22 cellular contexts compared by ENCODE assay signal in the genomic region with DNA sequence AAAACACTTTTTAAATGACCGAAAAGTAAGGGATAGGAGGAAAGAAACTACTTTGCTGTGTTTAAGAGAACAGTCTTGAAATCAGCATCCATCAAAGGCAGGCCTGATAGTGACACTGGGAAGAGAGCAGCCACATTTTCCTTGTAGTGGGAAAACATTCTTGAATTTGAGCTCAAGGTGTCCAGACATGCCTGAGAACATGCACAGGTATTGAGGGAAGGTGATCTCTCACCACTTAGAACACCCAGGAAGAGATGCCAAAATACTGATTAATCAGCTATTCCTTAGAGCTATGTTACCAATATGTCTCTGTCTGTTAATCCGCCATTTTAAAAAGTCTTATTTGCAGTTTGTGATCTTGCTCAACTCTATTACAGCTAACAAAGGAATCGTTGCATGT. TPM values are rescaled to one million over a fixed set of nuclear protein-coding genes. Genes with fewer than 3 reads are reported as not detected.
A peak's percentile ranks its signal among the peaks of the same experiment; 100 is the strongest.
DNase-seq lines count a peak whose midpoint lies in the region; ATAC-seq and TF ChIP-seq lines count a peak whose summit lies in the region.
"Had no signal": no experiment of that assay in that cellular context is flagged by ENCODE, and none has a peak within 500 bp of the region (broad histone marks: within the 10 kb centered on the region; RNA-seq: fewer than 3 reads in every experiment).

No MANE protein-coding gene starts in this region.

- H3K27ac Mint-ChIP-seq in activated CD4-positive, alpha-beta T cell treated with anti-CD3 and anti-CD28 coated beads, Interleukin-2, amount 10 ng/mL, durations not matched to agents 7 days and 5 days = peak overlapping the region; percentile 85
- H3K27ac Mint-ChIP-seq in activated naive CD8-positive, alpha-beta T cell treated with anti-CD3 and anti-CD28 coated beads, Interleukin-2, amount 10 ng/mL, durations not matched to agents 7 days and 5 days = peak overlapping the region; percentile 93
- peak overlapping the region; percentile 82 to 85 for H3K27ac Mint-ChIP-seq in natural killer cell
- H3K27ac Mint-ChIP-seq in stimulated activated naive B cell treated with anti-CD40 and anti-IgM and Interleukin-4, amounts not matched to agents 10 μg/mL and 1 μg/mL and 100 μg/mL, for 72 hours = no peak overlapping the region
- H3K27ac Mint-ChIP-seq: GM23338, nephron had no signal

- no peak for DNase-seq in activated CD4-positive, alpha-beta T cell treated with anti-CD3 and anti-CD28 coated beads, Interleukin-2, amount 10 ng/mL, durations not matched to agents 7 days and 5 days
- no peak for DNase-seq in activated CD4-positive, alpha-beta T cell treated with anti-CD3 and anti-CD28 coated beads, Interleukin-2, amount 50 U/mL, for 4 hours
- DNase-seq in activated naive CD8-positive, alpha-beta T cell treated with anti-CD3 and anti-CD28 coated beads, Interleukin-2, amount 10 ng/mL, durations not matched to agents 7 days and 5 days = no peak
- DNase-seq in natural killer cell = no peak
- no peak for DNase-seq in stimulated activated naive B cell treated with anti-CD40 and anti-IgM and Interleukin-4, amounts not matched to agents 10 μg/mL and 1 μg/mL and 100 μg/mL, for 72 hours
- DNase-seq: activated CD4-positive, alpha-beta T cell treated with anti-CD3 and anti-CD28 coated beads, Interleukin-2, amount 50 U/mL, for 48 hours; activated gamma-delta T cell; colonic mucosa; DMS53; foreskin fibroblast; hypothalamus; NCI-H1436 treated with DMSO at 0.1 percent for 48 hours; NCI-H748 treated with DMSO at 0.1 percent for 48 hours; stimulated activated CD8-positive, alpha-beta memory T cell treated with anti-CD3 and anti-CD28 coated beads, Interleukin-4, amount 100 ng/mL, for 48 hours; thyroid gland had no signal

- intact Hi-C loops in natural killer cell (cut with micrococcal nuclease) = loop anchor here (1.0 to 10.0 kb wide), 8 partner anchors 19 to 409 kb away; a partner anchor contains a TSS

- H3K9me3 Mint-ChIP-seq in activated CD4-positive, alpha-beta T cell treated with anti-CD3 and anti-CD28 coated beads, Interleukin-2, amount 10 ng/mL, durations not matched to agents 7 days and 5 days = no peaks in the 10 kb centered on the region
- H3K9me3 Mint-ChIP-seq in activated naive CD8-positive, alpha-beta T cell treated with anti-CD3 and anti-CD28 coated beads, Interleukin-2, amount 10 ng/mL, durations not matched to agents 7 days and 5 days = peaks cover 3% of the 10 kb centered on the region
- no peaks in the 10 kb centered on the region for H3K9me3 Mint-ChIP-seq in natural killer cell
- peaks cover 0 to 3% of the 10 kb centered on the region in 2 donors for H3K9me3 Mint-ChIP-seq in stimulated activated naive B cell treated with anti-CD40 and anti-IgM and Interleukin-4, amounts not matched to agents 10 μg/mL and 1 μg/mL and 100 μg/mL, for 72 hours
- H3K9me3 Mint-ChIP-seq: GM23338, nephron had no signal

- no peaks in the 10 kb centered on the region for H3K27me3 ChIP-seq in HUES48 (ENCODE audit: control insufficient read depth, insufficient read depth, low read length)
- H3K27me3 ChIP-seq: colonic mucosa, thyroid gland had no signal

- CTCF ChIA-PET in activated CD4-positive, alpha-beta T cell treated with anti-CD3 and anti-CD28 coated beads, Interleukin-2, amount 10 ng/mL, durations not matched to agents 7 days and 5 days (lab: Charles Lee) = interaction anchor here (1.0 to 1.9 kb wide), 8 partner anchors 10 to 120 kb away, joined by 3 to 8 read pairs (median 3); no protein-coding TSS in a partner anchor

- peaks cover 81% of the 10 kb centered on the region for H3K4me1 Mint-ChIP-seq in activated CD4-positive, alpha-beta T cell treated with anti-CD3 and anti-CD28 coated beads, Interleukin-2, amount 10 ng/mL, durations not matched to agents 7 days and 5 days
- H3K4me1 Mint-ChIP-seq in activated naive CD8-positive, alpha-beta T cell treated with anti-CD3 and anti-CD28 coated beads, Interleukin-2, amount 10 ng/mL, durations not matched to agents 7 days and 5 days = peaks cover 66% of the 10 kb centered on the region
- peaks cover 67 to 68% of the 10 kb centered on the region in 2 donors for H3K4me1 Mint-ChIP-seq in natural killer cell
- peaks cover 30 to 52% of the 10 kb centered on the region in 2 donors for H3K4me1 Mint-ChIP-seq in stimulated activated naive B cell treated with anti-CD40 and anti-IgM and Interleukin-4, amounts not matched to agents 10 μg/mL and 1 μg/mL and 100 μg/mL, for 72 hours
- H3K4me1 Mint-ChIP-seq: nephron had no signal

- H3K4me3 ChIP-seq in HUES48 (ENCODE audit: low read depth, low read length) = no peak overlapping the region
- H3K4me3 ChIP-seq: colonic mucosa, GM23338, thyroid gland had no signal

- no peak for TF ChIP-seq CTCF in natural killer cell (IDR thresholded peaks at IDR 0.05)

- no peak overlapping the region for H3K4me3 Mint-ChIP-seq in activated CD4-positive, alpha-beta T cell treated with anti-CD3 and anti-CD28 coated beads, Interleukin-2, amount 10 ng/mL, durations not matched to agents 7 days and 5 days
- H3K4me3 Mint-ChIP-seq in activated naive CD8-positive, alpha-beta T cell treated with anti-CD3 and anti-CD28 coated beads, Interleukin-2, amount 10 ng/mL, durations not matched to agents 7 days and 5 days = peak overlapping the region; percentile 34
- peak overlapping the region; percentile 71 for H3K4me3 Mint-ChIP-seq in natural killer cell
- H3K4me3 Mint-ChIP-seq in stimulated activated naive B cell treated with anti-CD40 and anti-IgM and Interleukin-4, amounts not matched to agents 10 μg/mL and 1 μg/mL and 100 μg/mL, for 72 hours = no peak overlapping the region
- H3K4me3 Mint-ChIP-seq: GM23338, nephron had no signal

- H3K27me3 Mint-ChIP-seq in activated CD4-positive, alpha-beta T cell treated with anti-CD3 and anti-CD28 coated beads, Interleukin-2, amount 10 ng/mL, durations not matched to agents 7 days and 5 days = no peaks in the 10 kb centered on the region
- H3K27me3 Mint-ChIP-seq in activated naive CD8-positive, alpha-beta T cell treated with anti-CD3 and anti-CD28 coated beads, Interleukin-2, amount 10 ng/mL, durations not matched to agents 7 days and 5 days = no peaks in the 10 kb centered on the region
- no peaks in the 10 kb centered on the region for H3K27me3 Mint-ChIP-seq in natural killer cell (ENCODE audit: low read depth in 2 of 2)
- no peaks in the 10 kb centered on the region for H3K27me3 Mint-ChIP-seq in stimulated activated naive B cell treated with anti-CD40 and anti-IgM and Interleukin-4, amounts not matched to agents 10 μg/mL and 1 μg/mL and 100 μg/mL, for 72 hours

- peaks cover 25% of the 10 kb centered on the region for H3K4me1 ChIP-seq in HUES48 (ENCODE audit: control insufficient read depth, insufficient read depth, low read length)
- H3K4me1 ChIP-seq: colonic mucosa, thyroid gland had no signal

- no peaks in the 10 kb centered on the region for H3K9me3 ChIP-seq in HUES48 (ENCODE audit: control insufficient read depth, insufficient read depth, low read length)
- H3K9me3 ChIP-seq: colonic mucosa, thyroid gland had no signal

- POLR2A ChIA-PET in activated CD4-positive, alpha-beta T cell treated with anti-CD3 and anti-CD28 coated beads, Interleukin-2, amount 10 ng/mL, durations not matched to agents 7 days and 5 days (lab: Charles Lee) = interaction anchor here (0.6 to 1.2 kb wide), 4 partner anchors 18 to 96 kb away, joined by 3 to 5 read pairs (median 3); a partner anchor contains a TSS
- POLR2A ChIA-PET in activated naive CD8-positive, alpha-beta T cell treated with anti-CD3 and anti-CD28 coated beads, Interleukin-2, amount 10 ng/mL, durations not matched to agents 7 days and 5 days (lab: Charles Lee) = interaction anchor here (0.5 to 1.8 kb wide), 7 partner anchors 10 to 352 kb away, joined by 3 to 9 read pairs (median 5); a partner anchor contains a TSS

- H3K9ac ChIP-seq in HUES48 (ENCODE audit: low read depth, low read length) = no peak overlapping the region

- peaks cover 64% of the 10 kb centered on the region for H3K36me3 Mint-ChIP-seq in activated CD4-positive, alpha-beta T cell treated with anti-CD3 and anti-CD28 coated beads, Interleukin-2, amount 10 ng/mL, durations not matched to agents 7 days and 5 days (ENCODE audit: low read depth)
- peaks cover 33% of the 10 kb centered on the region for H3K36me3 Mint-ChIP-seq in activated naive CD8-positive, alpha-beta T cell treated with anti-CD3 and anti-CD28 coated beads, Interleukin-2, amount 10 ng/mL, durations not matched to agents 7 days and 5 days
- H3K36me3 Mint-ChIP-seq in natural killer cell = no peaks in the 10 kb centered on the region
- peaks cover 16 to 22% of the 10 kb centered on the region in 2 donors for H3K36me3 Mint-ChIP-seq in stimulated activated naive B cell treated with anti-CD40 and anti-IgM and Interleukin-4, amounts not matched to agents 10 μg/mL and 1 μg/mL and 100 μg/mL, for 72 hours

- ATAC-seq in activated naive CD8-positive, alpha-beta T cell treated with anti-CD3 and anti-CD28 coated beads, Interleukin-2, amount 10 ng/mL, durations not matched to agents 7 days and 5 days (ENCODE audit: low read depth) = no peak
- ATAC-seq in natural killer cell (no peak), HG03378 (IDR thresholded peaks at IDR 0.05; ENCODE audit: unreplicated experiment) (no peak), GM21390 (IDR thresholded peaks at IDR 0.05; ENCODE audit: unreplicated experiment) (no peak)
- ATAC-seq in stimulated activated naive B cell treated with anti-CD40 and anti-IgM and Interleukin-4, amounts not matched to agents 10 μg/mL and 1 μg/mL and 100 μg/mL, for 72 hours (replicated peaks) = no peak
- ATAC-seq: GM23338 had no signal

- H3K36me3 ChIP-seq in HUES48 (ENCODE audit: control insufficient read depth, insufficient read depth, low read length) = no peaks in the 10 kb centered on the region
- H3K36me3 ChIP-seq: colonic mucosa, thyroid gland had no signal

- H3K27ac ChIP-seq in HUES48 (ENCODE audit: low read depth, low read length) = peak overlapping the region; percentile 67
- H3K27ac ChIP-seq: C4-2B, colonic mucosa, thyroid gland had no signal

RNA-seq across cellular contexts. Expression of a gene that starts 25.9 kb away (rescaled TPM):
- total RNA-seq in activated CD4-positive, alpha-beta T cell treated with anti-CD3 and anti-CD28 coated beads, Interleukin-2, amount 10 ng/mL, durations not matched to agents 7 days and 5 days = 10 to 100 TPM; 29.3 to 31.8 TPM
- 10 to 100 TPM; 14.5 to 15.2 TPM for total RNA-seq in activated naive CD8-positive, alpha-beta T cell treated with anti-CD3 and anti-CD28 coated beads, Interleukin-2, amount 10 ng/mL, durations not matched to agents 7 days and 5 days
- total RNA-seq in natural killer cell = 10 to 100 TPM; 18.2 to 51.2 (median 24.8) TPM
- total RNA-seq: pulmonary artery endothelial cell had no signal

Comparison
In these comparisons a context has a peak if more than half of its experiments do, and no peak if none do; other contexts are left out.
1. H3K4me3 Mint-ChIP-seq: peak in activated naive CD8-positive, alpha-beta T cell treated with anti-CD3 and anti-CD28 coated beads, Interleukin-2, amount 10 ng/mL, durations not matched to agents 7 days and 5 days (single experiment) and natural killer cell (single experiment); none in activated CD4-positive, alpha-beta T cell treated with anti-CD3 and anti-CD28 coated beads, Interleukin-2, amount 10 ng/mL, durations not matched to agents 7 days and 5 days (single experiment) and stimulated activated naive B cell treated with anti-CD40 and anti-IgM and Interleukin-4, amounts not matched to agents 10 μg/mL and 1 μg/mL and 100 μg/mL, for 72 hours (0 of 2).